Comparison of ENCODE assay signal across 20 cellular contexts in the genomic region with DNA sequence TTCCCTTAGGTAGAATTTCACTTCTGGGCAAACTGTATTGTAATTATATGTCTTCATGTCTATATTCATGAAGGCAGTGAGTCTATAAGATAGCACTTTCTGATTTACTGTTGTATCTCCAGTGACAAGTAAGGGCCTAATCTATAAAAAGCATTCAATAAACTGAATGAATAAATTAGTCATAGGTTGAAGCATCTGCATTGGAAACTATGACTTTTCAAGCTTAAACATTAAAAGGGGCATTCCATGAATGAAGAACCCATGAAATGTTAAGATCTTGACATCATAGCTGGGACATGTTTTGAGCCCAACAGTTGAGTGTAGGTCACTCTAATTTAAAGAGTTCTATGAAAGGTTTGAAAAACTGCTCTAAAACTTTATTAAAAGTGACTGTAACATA.
DNase-seq lines count a peak whose midpoint lies in the region; ATAC-seq and TF ChIP-seq lines count a peak whose summit lies in the region.
"Had no signal": no experiment of that assay in that cellular context is flagged by ENCODE, and none has a peak within 500 bp of the region (broad histone marks: within the 10 kb centered on the region; RNA-seq: fewer than 3 reads in every experiment).

No MANE protein-coding gene starts in this region.

- no peaks in the 10 kb centered on the region for H3K9me3 ChIP-seq in psoas muscle
- no peaks in the 10 kb centered on the region for H3K9me3 ChIP-seq in thyroid gland
- H3K9me3 ChIP-seq: A549 had no signal

- H3K36me3 ChIP-seq in psoas muscle (ENCODE audit: insufficient read depth in 1 of 2, low read depth in 1 of 2): no peaks in the 10 kb centered on the region
- no peaks in the 10 kb centered on the region for H3K36me3 ChIP-seq in thyroid gland

- no peak overlapping the region for H3K4me3 ChIP-seq in psoas muscle
- no peak overlapping the region for H3K4me3 ChIP-seq in thyroid gland (replicated peaks in 1 of 3)
- H3K4me3 ChIP-seq: A549 had no signal

- no peaks in the 10 kb centered on the region for H3K27me3 Mint-ChIP-seq in stimulated activated naive B cell treated with anti-CD40 and anti-IgM and Interleukin-4, amounts not matched to agents 10 μg/mL and 1 μg/mL and 100 μg/mL, for 72 hours

- DNase-seq in stimulated activated naive B cell treated with anti-CD40 and anti-IgM and Interleukin-4, amounts not matched to agents 10 μg/mL and 1 μg/mL and 100 μg/mL, for 72 hours: no peak
- no peak for DNase-seq in psoas muscle
- no peak for DNase-seq in KG1 (lab: John Stamatoyannopoulos, UW)
- DNase-seq in thyroid gland: no peak
- DNase-seq: CD4-positive, alpha-beta T cell; DMS153; EL; MM.1S; NCI-H1092; NCI-H2081; NCI-H446 treated with DMSO at 0.1 percent for 48 hours; NCI-H69; NK-92 treated with Interleukin-12 subunit alpha and Interleukin-12 subunit beta, amount 100 ng/mL, for 24 hours; Right ventricle myocardium superior; SW 1271; T-helper 2 cell had no signal

- peaks cover 0 to 2% of the 10 kb centered on the region in 2 donors for H3K9me3 Mint-ChIP-seq in stimulated activated naive B cell treated with anti-CD40 and anti-IgM and Interleukin-4, amounts not matched to agents 10 μg/mL and 1 μg/mL and 100 μg/mL, for 72 hours
- H3K9me3 Mint-ChIP-seq: CD4-positive, alpha-beta T cell had no signal

- peak overlapping the region; percentile 72 for H3K27ac Mint-ChIP-seq in stimulated activated naive B cell treated with anti-CD40 and anti-IgM and Interleukin-4, amounts not matched to agents 10 μg/mL and 1 μg/mL and 100 μg/mL, for 72 hours
- H3K27ac Mint-ChIP-seq: CD4-positive, alpha-beta T cell had no signal

- no peaks in the 10 kb centered on the region for H3K36me3 Mint-ChIP-seq in stimulated activated naive B cell treated with anti-CD40 and anti-IgM and Interleukin-4, amounts not matched to agents 10 μg/mL and 1 μg/mL and 100 μg/mL, for 72 hours

- no peaks in the 10 kb centered on the region for H3K4me1 Mint-ChIP-seq in stimulated activated naive B cell treated with anti-CD40 and anti-IgM and Interleukin-4, amounts not matched to agents 10 μg/mL and 1 μg/mL and 100 μg/mL, for 72 hours

- ATAC-seq in GM18870 (IDR thresholded peaks at IDR 0.05; ENCODE audit: unreplicated experiment) (peak; percentile 69), HG02623 (IDR thresholded peaks at IDR 0.05; ENCODE audit: unreplicated experiment) (peak; percentile 54), HG03135 (IDR thresholded peaks at IDR 0.05; ENCODE audit: unreplicated experiment) (peak; percentile 52), psoas muscle (no peak)
- peak; percentile 70 to 90 for ATAC-seq in stimulated activated naive B cell treated with anti-CD40 and anti-IgM and Interleukin-4, amounts not matched to agents 10 μg/mL and 1 μg/mL and 100 μg/mL, for 72 hours (replicated peaks)
- ATAC-seq: A549 had no signal

- TF ChIP-seq CTCF in psoas muscle (IDR thresholded peaks at IDR 0.05) (no peak), thyroid gland (IDR thresholded peaks at IDR 0.05) (no peak)

- no peak overlapping the region for H3K4me3 Mint-ChIP-seq in stimulated activated naive B cell treated with anti-CD40 and anti-IgM and Interleukin-4, amounts not matched to agents 10 μg/mL and 1 μg/mL and 100 μg/mL, for 72 hours
- H3K4me3 Mint-ChIP-seq: CD4-positive, alpha-beta T cell had no signal

- intact Hi-C loops in psoas muscle (cut with DNase I): no loop called here
- intact Hi-C loops in thyroid gland (cut with DNase I): no loop called here

- H3K27me3 ChIP-seq in psoas muscle (ENCODE audit: insufficient read depth in 3 of 3, low read length in 2 of 3) (no peaks in the 10 kb centered on the region), thyroid gland (no peaks in the 10 kb centered on the region)

- H3K4me1 ChIP-seq in psoas muscle: no peaks in the 10 kb centered on the region
- H3K4me1 ChIP-seq in thyroid gland: no peaks in the 10 kb centered on the region
- H3K4me1 ChIP-seq: A549 had no signal

- H3K27ac ChIP-seq in psoas muscle (no peak overlapping the region), thyroid gland (no peak overlapping the region)
- H3K27ac ChIP-seq: A549 had no signal

- no peak for TF ChIP-seq POLR2A in thyroid gland (IDR thresholded peaks at IDR 0.05)

Comparison
In these comparisons a context has a peak if more than half of its experiments do, and no peak if none do; other contexts are left out.
1. ATAC-seq: peak in GM18870 (single experiment), HG02623 (single experiment), HG03135 (single experiment) and stimulated activated naive B cell treated with anti-CD40 and anti-IgM and Interleukin-4, amounts not matched to agents 10 μg/mL and 1 μg/mL and 100 μg/mL, for 72 hours (2 of 2); none in psoas muscle (0 of 4).